ENCODE assay signal across 13 cellular contexts in genomic region chr3:112602217-112602838, GRCh38. TPM values are rescaled to one million over a fixed set of nuclear protein-coding genes. Genes with fewer than 3 reads are reported as not detected.
DNase-seq lines count a peak whose midpoint lies in the region; ATAC-seq, FAIRE-seq and TF ChIP-seq lines count a peak whose summit lies in the region.
"Had no signal": no experiment of that assay in that cellular context is flagged by ENCODE, and none has a peak within 500 bp of the region (broad histone marks: within the 10 kb centered on the region; RNA-seq: fewer than 3 reads in every experiment).

No MANE protein-coding gene starts in this region.

- TF ChIP-seq POLR2A in GM12892 (IDR thresholded peaks at IDR 0.05; ENCODE audit: low read depth, low read length), result no peak

- no peaks in the 10 kb centered on the region for H3K9me3 ChIP-seq in CD4-positive, alpha-beta T cell (ENCODE audit: control insufficient read depth, low read length)

- no peak overlapping the region for H3K4me3 Mint-ChIP-seq in CD4-positive, alpha-beta T cell
- H3K4me3 Mint-ChIP-seq: activated T-cell treated with anti-CD3 and anti-CD28 coated beads, Interleukin-2, amount 50 U/mL, for 4 hours; naive B cell had no signal

- FAIRE-seq in GM12892 (lab: Jason Lieb, UNC), result peak; percentile 71

- ATAC-seq in GM19035 (IDR thresholded peaks at IDR 0.05; ENCODE audit: unreplicated experiment), result peak; percentile 76
- peak; percentile 71 for ATAC-seq in HG02678 (IDR thresholded peaks at IDR 0.05; ENCODE audit: unreplicated experiment)
- peak; percentile 80 for ATAC-seq in HG03460 (IDR thresholded peaks at IDR 0.05; ENCODE audit: unreplicated experiment)
- no peak for ATAC-seq in CD4-positive, alpha-beta T cell (ENCODE audit: poor library complexity)

- POLR2A ChIA-PET in CD4-positive, alpha-beta T cell (lab: Charles Lee), result interaction anchor here (0.7 to 0.8 kb wide), 2 partner anchors 10 to 437 kb away, joined by 3 read pairs; no protein-coding TSS in a partner anchor

- no peaks in the 10 kb centered on the region for H3K9me3 Mint-ChIP-seq in CD4-positive, alpha-beta T cell
- H3K9me3 Mint-ChIP-seq: activated T-cell treated with anti-CD3 and anti-CD28 coated beads, Interleukin-2, amount 50 U/mL, for 4 hours; naive B cell had no signal

- peaks cover 12% of the 10 kb centered on the region for H3K36me3 Mint-ChIP-seq in CD4-positive, alpha-beta T cell (ENCODE audit: low read depth)

- intact Hi-C loops in CD4-positive, alpha-beta T cell (cut with DNase I, micrococcal nuclease), result no loop called here

- no peaks in the 10 kb centered on the region for H3K27me3 ChIP-seq in CD4-positive, alpha-beta T cell (ENCODE audit: control insufficient read depth, insufficient read depth, low read length)

- H3K27ac ChIP-seq in CD4-positive, alpha-beta T cell (ENCODE audit: low read depth, low read length), result no peak overlapping the region

- peaks cover 4% of the 10 kb centered on the region for H3K27me3 Mint-ChIP-seq in CD4-positive, alpha-beta T cell

- DNase-seq in GM12892 (ENCODE audit: insufficient read length) (no peak), NCI-H1694 treated with DMSO at 0.1 percent for 48 hours (lab: John Stamatoyannopoulos, UW) (no peak), COR-L47 (lab: John Stamatoyannopoulos, UW) (no peak), MV-4-11 (lab: John Stamatoyannopoulos, UW) (no peak)
- no peak for DNase-seq in CD4-positive, alpha-beta T cell
- DNase-seq: activated T-cell treated with anti-CD3 and anti-CD28 coated beads, Interleukin-2, amount 50 U/mL, for 4 hours; C1 segment of cervical spinal cord; islet precursor cell; naive B cell; NCI-H226 had no signal

- CTCF ChIA-PET in CD4-positive, alpha-beta T cell (lab: Charles Lee), result no interaction called here

- H3K4me1 Mint-ChIP-seq in CD4-positive, alpha-beta T cell (ENCODE audit: low read depth), result no peaks in the 10 kb centered on the region

- H3K27ac Mint-ChIP-seq in CD4-positive, alpha-beta T cell, result no peak overlapping the region

- no peak for TF ChIP-seq CTCF in CD4-positive, alpha-beta T cell (IDR thresholded peaks at IDR 0.05)

RNA-seq across cellular contexts. Expression of gene CCDC80, which starts 38.6 kb away (rescaled TPM):
- polyA plus RNA-seq in GM12892 (2012; ENCODE audit: missing spikeins), result 0.17 TPM
- not detected for total RNA-seq in CD4-positive, alpha-beta T cell

RNA-seq across cellular contexts. Expression of gene SLC35A5, which starts 40.5 kb away (rescaled TPM):
- polyA plus RNA-seq in GM12892 (2012; ENCODE audit: missing spikeins), result 21.9 TPM
- 1 to 10 TPM; 4.6 to 7.3 TPM for total RNA-seq in CD4-positive, alpha-beta T cell

RNA-seq across cellular contexts. Expression of gene ATG3, which starts 40.6 kb away (rescaled TPM):
- polyA plus RNA-seq in GM12892 (2012; ENCODE audit: missing spikeins), result 47.1 TPM
- 10 to 100 TPM; 43.3 to 43.8 TPM for total RNA-seq in CD4-positive, alpha-beta T cell
